29 cellular contexts compared by ENCODE assay signal in genomic region chr9:98854206-98854756, GRCh38. TPM values are rescaled to one million over a fixed set of nuclear protein-coding genes. Genes with fewer than 3 reads are reported as not detected.
DNase-seq lines count a peak whose midpoint lies in the region; ATAC-seq, FAIRE-seq and TF ChIP-seq lines count a peak whose summit lies in the region.
"Had no signal": no experiment of that assay in that cellular context is flagged by ENCODE, and none has a peak within 500 bp of the region (broad histone marks: within the 10 kb centered on the region; RNA-seq: fewer than 3 reads in every experiment).

No MANE protein-coding gene starts in this region.

- H3K36me3 ChIP-seq in GM23248 (ENCODE audit: low read depth), result no peaks in the 10 kb centered on the region
- H3K36me3 ChIP-seq in small intestine (ENCODE audit: control insufficient read depth in 2 of 2, insufficient read depth in 2 of 2, low read length in 2 of 2), result no peaks in the 10 kb centered on the region
- H3K36me3 ChIP-seq: ascending aorta, sigmoid colon, stomach, transverse colon had no signal

- intact Hi-C loops in activated CD4-positive, alpha-beta memory T cell treated with anti-CD3 and anti-CD28 coated beads for 36 hours (cut with micrococcal nuclease), result no loop called here

- no peaks in the 10 kb centered on the region for H3K9me2 ChIP-seq in GM23248 (ENCODE audit: insufficient read depth)

- 0 to 3% methylated on average over 3 of the region's 3 CpGs for WGBS in GM23248 (ENCODE audit: low coverage in 1 of 2, low lambda C conversion rate in 2 of 2, missing lambda C conversion rate in 2 of 2), 2 experiments
- WGBS in small intestine, 3 donors, result 92 to 99% (median 92%) methylated on average over 3 of the region's 3 CpGs

- H3K79me2 ChIP-seq in GM23248 (ENCODE audit: insufficient read depth), result no peaks in the 10 kb centered on the region

- POLR2A ChIA-PET in activated CD4-positive, alpha-beta memory T cell treated with anti-CD3 and anti-CD28 coated beads for 36 hours (lab: Charles Lee), result no interaction called here

- H2AFZ ChIP-seq in GM23248, result no peak overlapping the region

- H3K27ac Mint-ChIP-seq in activated CD4-positive, alpha-beta memory T cell treated with anti-CD3 and anti-CD28 coated beads for 36 hours, result no peak overlapping the region
- H3K27ac Mint-ChIP-seq: activated CD4-positive, alpha-beta T cell treated with anti-CD3 and anti-CD28 coated beads, Interleukin-2, amount 10 ng/mL, durations not matched to agents 24 days and 14 days; activated naive CD4-positive, alpha-beta T cell treated with anti-CD3 and anti-CD28 coated beads, Interleukin-2, amount 10 ng/mL, durations not matched to agents 7 days and 5 days; progenitor cell of endocrine pancreas; T-helper 2 cell treated with Interferon-gamma antibody and Interleukin-4, amounts not matched to agents 5 μg/mL and 100 μg/mL, for 36 hours had no signal

- H3K9me3 Mint-ChIP-seq in activated CD4-positive, alpha-beta memory T cell treated with anti-CD3 and anti-CD28 coated beads for 36 hours, result peaks cover 11% of the 10 kb centered on the region
- H3K9me3 Mint-ChIP-seq: activated CD4-positive, alpha-beta T cell treated with anti-CD3 and anti-CD28 coated beads, Interleukin-2, amount 10 ng/mL, durations not matched to agents 24 days and 14 days; activated naive CD4-positive, alpha-beta T cell treated with anti-CD3 and anti-CD28 coated beads, Interleukin-2, amount 10 ng/mL, durations not matched to agents 7 days and 5 days; T-helper 2 cell treated with Interferon-gamma antibody and Interleukin-4, amounts not matched to agents 5 μg/mL and 100 μg/mL, for 36 hours had no signal

- in situ Hi-C loops in GM23248 (cut with MboI), result loop anchor here (10.0 kb wide), 1 partner anchor 281 kb away; no protein-coding TSS in a partner anchor

- peaks cover 5% of the 10 kb centered on the region for H3F3A ChIP-seq in GM23248 (ENCODE audit: insufficient read depth)

- H3K4me3 ChIP-seq in GM23248 (no peak overlapping the region; the same call in 1 of the 2 replicates), foreskin fibroblast (ENCODE audit: low read depth in 1 of 2, low read length in 2 of 2) (no peak overlapping the region), small intestine (ENCODE audit: low read depth in 1 of 2, low read length in 2 of 2) (no peak overlapping the region)
- H3K4me3 ChIP-seq: ascending aorta, sigmoid colon, stomach, transverse colon had no signal

- no peak overlapping the region for H3K4me3 Mint-ChIP-seq in activated CD4-positive, alpha-beta memory T cell treated with anti-CD3 and anti-CD28 coated beads for 36 hours
- H3K4me3 Mint-ChIP-seq: activated CD4-positive, alpha-beta T cell treated with anti-CD3 and anti-CD28 coated beads, Interleukin-2, amount 10 ng/mL, durations not matched to agents 24 days and 14 days; activated naive CD4-positive, alpha-beta T cell treated with anti-CD3 and anti-CD28 coated beads, Interleukin-2, amount 10 ng/mL, durations not matched to agents 7 days and 5 days; T-helper 2 cell treated with Interferon-gamma antibody and Interleukin-4, amounts not matched to agents 5 μg/mL and 100 μg/mL, for 36 hours had no signal

- peaks cover 2% of the 10 kb centered on the region for H3K36me3 Mint-ChIP-seq in activated CD4-positive, alpha-beta memory T cell treated with anti-CD3 and anti-CD28 coated beads for 36 hours
- H3K36me3 Mint-ChIP-seq: activated naive CD4-positive, alpha-beta T cell treated with anti-CD3 and anti-CD28 coated beads, Interleukin-2, amount 10 ng/mL, durations not matched to agents 7 days and 5 days had no signal

- H3K9me3 ChIP-seq in GM23248 (ENCODE audit: low read depth) (no peaks in the 10 kb centered on the region), small intestine (ENCODE audit: control insufficient read depth, low read depth) (no peaks in the 10 kb centered on the region)
- H3K9me3 ChIP-seq: ascending aorta, sigmoid colon, stomach, transverse colon had no signal

- H3K27me3 ChIP-seq in GM23248 (replicated peaks; ENCODE audit: insufficient read depth) (no peaks in the 10 kb centered on the region), small intestine (ENCODE audit: control insufficient read depth in 2 of 2, insufficient read depth in 2 of 2, low read length in 2 of 2) (no peaks in the 10 kb centered on the region)
- H3K27me3 ChIP-seq: ascending aorta, sigmoid colon, stomach, transverse colon had no signal

- H3K4me2 ChIP-seq in GM23248 (ENCODE audit: unreplicated experiment), result peak overlapping the region; percentile 4

- FAIRE-seq in small intestine (lab: Jason Lieb, UNC), result no peak
- FAIRE-seq: D721Med, H1 had no signal

- H3K27ac ChIP-seq in GM23248, result peak overlapping the region; percentile 60
- H3K27ac ChIP-seq in small intestine (ENCODE audit: low read depth in 1 of 2, low read length in 1 of 2), result no peak overlapping the region
- H3K27ac ChIP-seq: ascending aorta, C4-2B, sigmoid colon, stomach, transverse colon, VCaP had no signal

- peaks cover 7% of the 10 kb centered on the region for H3K4me1 Mint-ChIP-seq in activated CD4-positive, alpha-beta memory T cell treated with anti-CD3 and anti-CD28 coated beads for 36 hours (ENCODE audit: low read depth)

- 0 out of 2 replicates have a peak overlapping the region, but pooled peaks have one; percentile 8 for H3K9ac ChIP-seq in GM23248

- CTCF ChIA-PET in activated CD4-positive, alpha-beta memory T cell treated with anti-CD3 and anti-CD28 coated beads for 36 hours (lab: Charles Lee), result no interaction called here

- H3K27me3 Mint-ChIP-seq in activated CD4-positive, alpha-beta memory T cell treated with anti-CD3 and anti-CD28 coated beads for 36 hours, result peaks cover 12% of the 10 kb centered on the region
- H3K27me3 Mint-ChIP-seq: progenitor cell of endocrine pancreas had no signal

- ATAC-seq in esophagus mucosa, result no peak
- ATAC-seq: left cardiac atrium had no signal

- H4K20me1 ChIP-seq in GM23248 (ENCODE audit: insufficient read depth), result no peaks in the 10 kb centered on the region

- DNase-seq in AG08395 (ENCODE audit: low spot score) (peak; percentile 78), GM23248 (peak; percentile 93), amniotic epithelial cell (ENCODE audit: low read depth) (peak; percentile 56), foreskin fibroblast (peak; percentile 36 to 80), small intestine (no peak)
- DNase-seq in activated CD4-positive, alpha-beta memory T cell treated with anti-CD3 and anti-CD28 coated beads for 36 hours, result no peak
- DNase-seq in activated naive CD4-positive, alpha-beta T cell treated with Interleukin-2 at 50 U/mL for 16 hours, result no peak
- DNase-seq: activated CD4-positive, alpha-beta T cell treated with anti-CD3 and anti-CD28 coated beads, Interleukin-2, amount 10 ng/mL, durations not matched to agents 24 days and 14 days; activated naive CD4-positive, alpha-beta T cell treated with anti-CD3 and anti-CD28 coated beads, Interleukin-2, amount 10 ng/mL, durations not matched to agents 7 days and 5 days; activated T-cell treated with anti-CD3 and anti-CD28 coated beads, Interleukin-2, amount 50 U/mL, for 48 hours; central memory CD4-positive, alpha-beta T cell; foreskin melanocyte; Karpas-422; left cardiac atrium; NCI-H187 treated with DMSO at 0.1 percent for 48 hours; NCI-H226; NCI-H82; sigmoid colon; stimulated activated CD8-positive, alpha-beta memory T cell treated with anti-CD3 and anti-CD28 coated beads, Interleukin-4, amount 100 ng/mL, for 48 hours; stomach; transverse colon had no signal

- H3K4me1 ChIP-seq in GM23248 (ENCODE audit: insufficient read depth), result peaks cover 17% of the 10 kb centered on the region
- no peaks in the 10 kb centered on the region for H3K4me1 ChIP-seq in small intestine (ENCODE audit: control insufficient read depth in 2 of 2, insufficient read depth in 1 of 2, low read depth in 1 of 2, low read length in 1 of 2)
- H3K4me1 ChIP-seq: ascending aorta had no signal

- TF ChIP-seq CTCF in foreskin fibroblast (IDR thresholded peaks at IDR 0.05; ENCODE audit: low read depth, low read length), result no peak

RNA-seq across cellular contexts. Expression of gene GALNT12, which starts 46.8 kb away (rescaled TPM):
- total RNA-seq in GM23248 (2014; rRNA removed; shearing (Covaris generic)), result 7.8 and 10.1 TPM in 2 replicates
- polyA plus RNA-seq in GM23248 (2016; fragmentation: Nextera tagmentation; extraction: Ambion mirVana), result 0.74 and 1.5 TPM in 2 replicates
- 1 to 10 TPM; 6.3 to 7.9 TPM for total RNA-seq in activated CD4-positive, alpha-beta memory T cell treated with anti-CD3 and anti-CD28 coated beads for 36 hours
- 10 to 100 TPM in 2 of 3 donors, 1 to 10 TPM in 1; 7.8 to 18.1 (median 17.2) TPM for polyA plus RNA-seq in small intestine
- 16.6 TPM for total RNA-seq in esophagus mucosa

RNA-seq across cellular contexts. Expression of gene ANKS6, which starts 57.9 kb away (rescaled TPM):
- 14.4 and 26.4 TPM in 2 replicates for total RNA-seq in GM23248 (2014; rRNA removed; shearing (Covaris generic))
- polyA plus RNA-seq in GM23248 (2016; fragmentation: Nextera tagmentation; extraction: Ambion mirVana), result 6.1 and 7.1 TPM in 2 replicates
- total RNA-seq in activated CD4-positive, alpha-beta memory T cell treated with anti-CD3 and anti-CD28 coated beads for 36 hours, result 10 to 100 TPM; 13.0 to 16.0 TPM
- polyA plus RNA-seq in small intestine, result 10 to 100 TPM; 17.3 to 20.1 (median 18.4) TPM
- 13.8 TPM for total RNA-seq in esophagus mucosa

Comparison
In these comparisons a context has a peak if more than half of its experiments do, and no peak if none do; other contexts are left out.
1. DNase-seq: peak in AG08395 (single experiment), GM23248 (single experiment), amniotic epithelial cell (single experiment) and foreskin fibroblast (2 of 2); none in activated CD4-positive, alpha-beta memory T cell treated with anti-CD3 and anti-CD28 coated beads for 36 hours (single experiment), small intestine (single experiment) and activated naive CD4-positive, alpha-beta T cell treated with Interleukin-2 at 50 U/mL for 16 hours (single experiment).